27 cellular contexts compared by ENCODE assay signal in genomic region chr21:42121792-42122191, GRCh38. TPM values are rescaled to one million over a fixed set of nuclear protein-coding genes. Genes with fewer than 3 reads are reported as not detected.
A peak's percentile ranks its signal among the peaks of the same experiment; 100 is the strongest.
DNase-seq lines count a peak whose midpoint lies in the region; ATAC-seq, FAIRE-seq and TF ChIP-seq lines count a peak whose summit lies in the region.
"Had no signal": no experiment of that assay in that cellular context is flagged by ENCODE, and none has a peak within 500 bp of the region (broad histone marks: within the 10 kb centered on the region; RNA-seq: fewer than 3 reads in every experiment).

No MANE protein-coding gene starts in this region.

- peaks cover 0 to 12% (median 0%) of the 10 kb centered on the region in 11 experiments; a peak in 2 of 22 replicates for H4K20me1 ChIP-seq in BLaER1 treated with 17β-estradiol and CSF1 and Interleukin-3, amounts not matched to agents 10 nM and 100 nM
- no peaks in the 10 kb centered on the region for H4K20me1 ChIP-seq in neural progenitor cell (ENCODE audit: low read depth)

- H3K79me2 ChIP-seq in neural progenitor cell (ENCODE audit: low read depth): no peaks in the 10 kb centered on the region

- peaks cover 0 to 29% (median 0%) of the 10 kb centered on the region in 11 experiments; a peak in 4 of 22 replicates for H3K27me3 ChIP-seq in BLaER1 treated with 17β-estradiol and CSF1 and Interleukin-3, amounts not matched to agents 10 nM and 100 nM
- H3K27me3 ChIP-seq in neural progenitor cell: peaks cover 13% of the 10 kb centered on the region

- H3K9me3 Mint-ChIP-seq in neural progenitor cell: no peaks in the 10 kb centered on the region
- H3K9me3 Mint-ChIP-seq: nephron progenitor cell; stimulated activated naive CD8-positive, alpha-beta T cell treated with anti-CD3 and anti-CD28 coated beads, Interleukin-15, amount 100 ng/mL, for 72 hours had no signal

- H3K9me3 ChIP-seq in BLaER1 treated with 17β-estradiol and CSF1 and Interleukin-3, amounts not matched to agents 10 nM and 100 nM (replicated peaks in 1 of 11): no peaks in the 10 kb centered on the region
- no peaks in the 10 kb centered on the region for H3K9me3 ChIP-seq in neural progenitor cell (ENCODE audit: low read depth)
- H3K9me3 ChIP-seq: A549, gastrocnemius medialis had no signal

- peak overlapping the region in 7 of 11 experiments; percentile 7 to 77 (median 69); a peak in 11 of 22 replicates for H3K27ac ChIP-seq in BLaER1 treated with 17β-estradiol and CSF1 and Interleukin-3, amounts not matched to agents 10 nM and 100 nM
- H3K27ac ChIP-seq in VCaP: peak overlapping the region; percentile 91
- H3K27ac ChIP-seq in neural progenitor cell: no peak overlapping the region
- H3K27ac ChIP-seq: A549, C4-2B, gastrocnemius medialis, KMS-11 had no signal

- peaks cover 6% of the 10 kb centered on the region for H3K27me3 Mint-ChIP-seq in neural progenitor cell (ENCODE audit: insufficient read depth, low read depth)

- H3K4me3 ChIP-seq in BLaER1 treated with 17β-estradiol and CSF1 and Interleukin-3, amounts not matched to agents 10 nM and 100 nM: no peak overlapping the region
- H3K4me3 ChIP-seq in neural progenitor cell: no peak overlapping the region
- H3K4me3 ChIP-seq: A549, gastrocnemius medialis had no signal

- peaks cover 65 to 100% (median 99%) of the 10 kb centered on the region in 10 experiments for H3K4me1 ChIP-seq in BLaER1 treated with 17β-estradiol and CSF1 and Interleukin-3, amounts not matched to agents 10 nM and 100 nM
- peaks cover 8% of the 10 kb centered on the region for H3K4me1 ChIP-seq in neural progenitor cell

- H3K9ac ChIP-seq in BLaER1 treated with 17β-estradiol and CSF1 and Interleukin-3, amounts not matched to agents 10 nM and 100 nM: peak overlapping the region in 4 of 11 experiments; percentile 31 to 71 (median 64); a peak in 3 of 22 replicates
- H3K9ac ChIP-seq in neural progenitor cell: no peak overlapping the region
- H3K9ac ChIP-seq: KMS-11 had no signal

- no peak for TF ChIP-seq POLR2A in GM12892 (IDR thresholded peaks at IDR 0.05; ENCODE audit: low read depth, low read length)

- peak overlapping the region; percentile 47 to 99 (median 93) for H3K4me2 ChIP-seq in BLaER1 treated with 17β-estradiol and CSF1 and Interleukin-3, amounts not matched to agents 10 nM and 100 nM
- no peak overlapping the region for H3K4me2 ChIP-seq in neural progenitor cell
- H3K4me2 ChIP-seq: A549, KMS-11 had no signal

- ATAC-seq in GM18907 (IDR thresholded peaks at IDR 0.05; ENCODE audit: unreplicated experiment): no peak
- ATAC-seq: A549; gastrocnemius medialis; stimulated activated naive CD8-positive, alpha-beta T cell treated with anti-CD3 and anti-CD28 coated beads, Interleukin-15, amount 100 ng/mL, for 72 hours had no signal

- no peak for FAIRE-seq in GM12892 (lab: Jason Lieb, UNC)
- FAIRE-seq: A549, TTC549 had no signal

- H3K36me3 Mint-ChIP-seq in neural progenitor cell: no peaks in the 10 kb centered on the region

- DNase-seq in NCI-H1694 (lab: John Stamatoyannopoulos, UW) (peak; percentile 65), neural progenitor cell (ENCODE audit: low spot score) (no peak), GM12892 (ENCODE audit: insufficient read length) (no peak), amniotic stem cell (lab: John Stamatoyannopoulos, UW) (no peak), HuH-7 (ENCODE audit: low spot score) (no peak)
- DNase-seq: activated CD4-positive, alpha-beta T cell treated with anti-CD3 and anti-CD28 coated beads for 48 hours; activated CD8-positive, alpha-beta memory T cell treated with anti-CD3 and anti-CD28 coated beads, Interleukin-2, amount 50 U/mL, for 4 hours; DMS 273 treated with DMSO at 0.1 percent for 48 hours; gastrocnemius medialis; midbrain; NCI-H2171 treated with DMSO at 0.1 percent for 48 hours; nephron progenitor cell; RPMI8226; stimulated activated CD4-positive, alpha-beta T cell treated with anti-CD3 and anti-CD28 coated beads, Interleukin-2, amount 100 ng/mL, for 48 hours; stimulated activated naive CD8-positive, alpha-beta T cell treated with anti-CD3 and anti-CD28 coated beads, Interleukin-15, amount 100 ng/mL, for 72 hours had no signal

- no peaks in the 10 kb centered on the region for H3F3A ChIP-seq in neural progenitor cell (ENCODE audit: low read depth)

- H3K36me3 ChIP-seq in BLaER1 treated with 17β-estradiol and CSF1 and Interleukin-3, amounts not matched to agents 10 nM and 100 nM: no peaks in the 10 kb centered on the region
- H3K36me3 ChIP-seq in neural progenitor cell: no peaks in the 10 kb centered on the region
- H3K36me3 ChIP-seq: gastrocnemius medialis had no signal

- H3K4me3 Mint-ChIP-seq in neural progenitor cell: no peak overlapping the region
- H3K4me3 Mint-ChIP-seq: nephron progenitor cell; stimulated activated naive CD8-positive, alpha-beta T cell treated with anti-CD3 and anti-CD28 coated beads, Interleukin-15, amount 100 ng/mL, for 72 hours had no signal

- H2AFZ ChIP-seq in neural progenitor cell (replicated peaks): no peak overlapping the region

- peak overlapping the region; percentile 74 for H3K27ac Mint-ChIP-seq in neural progenitor cell
- H3K27ac Mint-ChIP-seq: nephron progenitor cell, progenitor cell of endocrine pancreas had no signal

- TF ChIP-seq CTCF in VCaP (conservative IDR thresholded peaks at IDR 0.05): no peak
- TF ChIP-seq CTCF in neural progenitor cell (IDR thresholded peaks at IDR 0.05): no peak

- H3K4me1 Mint-ChIP-seq in neural progenitor cell: peaks cover 15% of the 10 kb centered on the region

RNA-seq across cellular contexts. Expression of gene UMODL1, which starts 50.7 kb away (rescaled TPM):
- 0.09 TPM in 1 of 2 replicates, not detected in the other for total RNA-seq in neural progenitor cell (ENCODE audit: low replicate concordance)
- 0.06 TPM for polyA plus RNA-seq in GM12892 (2012; ENCODE audit: missing spikeins)
- total RNA-seq: dermis microvascular lymphatic vessel endothelial cell, epithelial cell of proximal tubule, skeletal muscle tissue, urinary bladder had no signal
- polyA plus RNA-seq: A549, urinary bladder had no signal
